In genomic region chr7:64300641-64301405, GRCh38 we compare ENCODE assay signal across 21 cellular contexts. TPM values are rescaled to one million over a fixed set of nuclear protein-coding genes. Genes with fewer than 3 reads are reported as not detected.
DNase-seq lines count a peak whose midpoint lies in the region; ATAC-seq and TF ChIP-seq lines count a peak whose summit lies in the region.
"Had no signal": no experiment of that assay in that cellular context is flagged by ENCODE, and none has a peak within 500 bp of the region (broad histone marks: within the 10 kb centered on the region; RNA-seq: fewer than 3 reads in every experiment).

No MANE protein-coding gene starts in this region.

- no peak overlapping the region for H3K9ac ChIP-seq in SK-N-SH

- no peaks in the 10 kb centered on the region for H3K4me1 Mint-ChIP-seq in type B pancreatic cell (ENCODE audit: unreplicated experiment)
- H3K4me1 Mint-ChIP-seq: H9 had no signal

- H3K4me3 Mint-ChIP-seq in type B pancreatic cell: no peak overlapping the region
- H3K4me3 Mint-ChIP-seq: CD14-positive monocyte, H9 had no signal

- TF ChIP-seq RAD21 in SK-N-SH (IDR thresholded peaks at IDR 0.05; ENCODE audit: low read length): no peak

- H3K27me3 Mint-ChIP-seq in type B pancreatic cell: no peaks in the 10 kb centered on the region

- no peak overlapping the region for H3K27ac ChIP-seq in foreskin keratinocyte
- no peak overlapping the region for H3K27ac ChIP-seq in SK-N-SH (ENCODE audit: low read depth in 2 of 2, low read length in 1 of 2)

- TF ChIP-seq CTCF in foreskin keratinocyte (conservative IDR thresholded peaks at IDR 0.05): no peak
- no peak for TF ChIP-seq CTCF in type B pancreatic cell (conservative IDR thresholded peaks at IDR 0.05)
- no peak for TF ChIP-seq CTCF in SK-N-SH (IDR thresholded peaks at IDR 0.05)

- H3K27ac Mint-ChIP-seq in type B pancreatic cell: no peak overlapping the region
- H3K27ac Mint-ChIP-seq: H9 had no signal

- no peaks in the 10 kb centered on the region for H3K79me2 ChIP-seq in SK-N-SH (ENCODE audit: insufficient read depth)

- no peak for TF ChIP-seq EP300 in SK-N-SH (IDR thresholded peaks at IDR 0.05; ENCODE audit: borderline replicate concordance in 1 of 2, low read depth in 1 of 2, low read length in 1 of 2)

- H3K27me3 ChIP-seq in foreskin keratinocyte: no peaks in the 10 kb centered on the region
- no peaks in the 10 kb centered on the region for H3K27me3 ChIP-seq in SK-N-SH (ENCODE audit: insufficient read depth)

- no peak overlapping the region for H3K4me2 ChIP-seq in SK-N-SH

- no peaks in the 10 kb centered on the region for H3K36me3 ChIP-seq in SK-N-SH (replicated peaks in 1 of 2; ENCODE audit: control insufficient read depth in 1 of 2, insufficient read depth in 2 of 2, low read length in 1 of 2)

- no peaks in the 10 kb centered on the region for H3K9me2 ChIP-seq in SK-N-SH

- no peaks in the 10 kb centered on the region for H3K9me3 ChIP-seq in SK-N-SH

- peak; percentile 13 for DNase-seq in stimulated activated CD4-positive, alpha-beta T cell treated with anti-CD3 and anti-CD28 coated beads, Interleukin-1b, Interleukin-23, amount 100 ng/mL, for 48 hours
- DNase-seq in stimulated activated CD4-positive, alpha-beta T cell treated with anti-CD3 and anti-CD28 coated beads, Interleukin-2, amount 100 ng/mL, for 24 hours: no peak
- DNase-seq in T1000 (lab: John Stamatoyannopoulos, UW) (peak; percentile 13), foreskin keratinocyte (peak; percentile 54 to 76), type B pancreatic cell (ENCODE audit: extremely low spot score, unreplicated experiment) (peak; percentile 15), NCI-H510A treated with DMSO at 0.1 percent for 48 hours (lab: John Stamatoyannopoulos, UW) (no peak), SK-N-SH (no peak)
- DNase-seq: ACHN, AML-193, DMS153, H9, MV-4-11, NCI-H1417 treated with DMSO at 0.1 percent for 48 hours, NCI-H1930, NCI-H2171, NCI-H446, NCI-H774, SHP77 had no signal

- peaks cover 20% of the 10 kb centered on the region for H3K9me3 Mint-ChIP-seq in type B pancreatic cell

- no peaks in the 10 kb centered on the region for H3K4me1 ChIP-seq in foreskin keratinocyte
- no peaks in the 10 kb centered on the region for H3K4me1 ChIP-seq in SK-N-SH (ENCODE audit: control insufficient read depth in 1 of 2, insufficient read depth in 2 of 2, low read depth in 1 of 2, low read length in 1 of 2)

- CTCF ChIA-PET in SK-N-SH (lab: Yijun Ruan, JAX): interaction anchor here (1.1 kb wide), 1 partner anchor 330 kb away, joined by 3 read pairs; no protein-coding TSS in a partner anchor

- no peaks in the 10 kb centered on the region for H3F3A ChIP-seq in SK-N-SH (replicated peaks; ENCODE audit: insufficient read depth)

- POLR2A ChIA-PET in SK-N-SH (lab: Yijun Ruan, JAX): no interaction called here

- no peak overlapping the region for H3K4me3 ChIP-seq in SK-N-SH (ENCODE audit: low read depth in 2 of 2, low read length in 1 of 2)

- no peaks in the 10 kb centered on the region for H3K36me3 Mint-ChIP-seq in type B pancreatic cell
- H3K36me3 Mint-ChIP-seq: CD14-positive monocyte had no signal

- no peak overlapping the region for H2AFZ ChIP-seq in SK-N-SH (ENCODE audit: low read depth)

- WGBS in SK-N-SH (ENCODE audit: low lambda C conversion rate): 52% methylated on average over 9 of the region's 9 CpGs

- no peaks in the 10 kb centered on the region for H4K20me1 ChIP-seq in SK-N-SH (ENCODE audit: insufficient read depth)

- ATAC-seq in foreskin keratinocyte: peak; percentile 73
- no peak for ATAC-seq in GM21723 (IDR thresholded peaks at IDR 0.05; ENCODE audit: unreplicated experiment)
- ATAC-seq: SK-N-SH treated with all-trans-retinoic acid at 6 μM for 48 hours had no signal

TF ChIP-seq in SK-N-SH, 30 proteins besides CTCF, POLR2A, EP300 and RAD21:
- TF ChIP-seq RXRA (IDR thresholded peaks at IDR 0.05; ENCODE audit: borderline replicate concordance, low read depth): no peak
- no peak for TF ChIP-seq FOXJ3 (CRISPR knock-in tag; IDR thresholded peaks at IDR 0.05)
- no peak for TF ChIP-seq TCF12 (IDR thresholded peaks at IDR 0.05)
- TF ChIP-seq SIN3A (IDR thresholded peaks at IDR 0.05; ENCODE audit: borderline replicate concordance, low read depth, low read length): no peak
- no peak for TF ChIP-seq GATA2 (CRISPR knock-in tag; IDR thresholded peaks at IDR 0.05)
- no peak for TF ChIP-seq SMC3 (IDR thresholded peaks at IDR 0.05; ENCODE audit: low read depth, low read length)
- no peak for TF ChIP-seq NFIC (IDR thresholded peaks at IDR 0.05; ENCODE audit: borderline replicate concordance)
- TF ChIP-seq MXI1 (IDR thresholded peaks at IDR 0.05; ENCODE audit: low read depth, low read length): no peak
- no peak for TF ChIP-seq GABPA (IDR thresholded peaks at IDR 0.05; ENCODE audit: low read depth)
- no peak for TF ChIP-seq TEAD4 (IDR thresholded peaks at IDR 0.05; ENCODE audit: borderline replicate concordance, insufficient read depth)
- no peak for TF ChIP-seq MAX (IDR thresholded peaks at IDR 0.05; ENCODE audit: low read depth)
- TF ChIP-seq RFX5 (IDR thresholded peaks at IDR 0.05; ENCODE audit: low read length): no peak
- TF ChIP-seq PBX3 (IDR thresholded peaks at IDR 0.05): no peak
- no peak for TF ChIP-seq FOSL2 (IDR thresholded peaks at IDR 0.05; ENCODE audit: borderline replicate concordance, low read depth)
- no peak for TF ChIP-seq NRF1 (IDR thresholded peaks at IDR 0.05; ENCODE audit: low read depth, low read length)
- TF ChIP-seq YY1 (IDR thresholded peaks at IDR 0.05; ENCODE audit: low read depth): no peak
- TF ChIP-seq POLR2AphosphoS5 (IDR thresholded peaks at IDR 0.05; ENCODE audit: low read depth, low read length): no peak

RNA-seq across cellular contexts. Expression of gene ZNF736, which starts 12.9 kb away (rescaled TPM):
- total RNA-seq in foreskin keratinocyte (10.0 and 10.5 TPM in 2 replicates), type B pancreatic cell (ENCODE audit: low replicate concordance) (not detected in 2 replicates)
- polyA plus RNA-seq in foreskin keratinocyte (0.99 and 1.0 TPM in 2 replicates), SK-N-SH (2012; rRNA removed) (4.0 and 7.3 TPM in 2 replicates)
- 3.1 and 3.6 TPM in 2 replicates for polyA plus RNA-seq in SK-N-SH (2012; cell fraction: cytosol; rRNA removed)
- 17.1 and 29.0 TPM in 2 replicates for polyA plus RNA-seq in SK-N-SH (2012; cell fraction: nucleus; rRNA removed)
- total RNA-seq: H9 had no signal

Comparison
In these comparisons a context has a peak if more than half of its experiments do, and no peak if none do; other contexts are left out.
1. DNase-seq: peak in stimulated activated CD4-positive, alpha-beta T cell treated with anti-CD3 and anti-CD28 coated beads, Interleukin-1b, Interleukin-23, amount 100 ng/mL, for 48 hours (single experiment), T1000 (single experiment), foreskin keratinocyte (2 of 2) and type B pancreatic cell (single experiment); none in stimulated activated CD4-positive, alpha-beta T cell treated with anti-CD3 and anti-CD28 coated beads, Interleukin-2, amount 100 ng/mL, for 24 hours (0 of 2), NCI-H510A treated with DMSO at 0.1 percent for 48 hours (single experiment) and SK-N-SH (single experiment).
2. RNA of gene ZNF736, which starts 12.9 kb away (total RNA-seq): 10.0 to 10.5 TPM in foreskin keratinocyte; not detected in type B pancreatic cell; every median in the first group is over 10 times any median in the second.